ENCODE assay signal across 10 cellular contexts in genomic region chr5:79430196-79430595, GRCh38.
"Had no signal": no experiment of that assay in that cellular context is flagged by ENCODE, and none has a peak within 500 bp of the region (broad histone marks: within the 10 kb centered on the region; RNA-seq: fewer than 3 reads in every experiment).

No MANE protein-coding gene starts in this region.

- H3K9ac ChIP-seq: GM23248 had no signal

- H3K36me3 ChIP-seq: HAP-1 had no signal

- H3K9me3 ChIP-seq: HAP-1 had no signal

- H2AFZ ChIP-seq: GM23248, GM23338 had no signal

- H3K4me3 ChIP-seq: GM23248, GM23338, HAP-1 had no signal

- FAIRE-seq: H1, H54 had no signal

- ATAC-seq: GM23338, HCT116 had no signal

- H3K4me2 ChIP-seq: GM23338 had no signal

- H3K27ac ChIP-seq: GM23248 had no signal

- DNase-seq: GM23248, GOT3, H9, HCEC 1CT, HFFc6 had no signal
